1 cellular context compared by ENCODE assay signal in genomic region chr1:30845891-30846290, GRCh38.
TF ChIP-seq lines count a peak whose summit lies in the region.

No MANE protein-coding gene starts in this region.

TF ChIP-seq in H1, 55 proteins besides CTCF, POLR2A, EP300 and RAD21:
- no peak for TF ChIP-seq USF2 (IDR thresholded peaks at IDR 0.05; ENCODE audit: low read length)
- TF ChIP-seq, protein P1, sequence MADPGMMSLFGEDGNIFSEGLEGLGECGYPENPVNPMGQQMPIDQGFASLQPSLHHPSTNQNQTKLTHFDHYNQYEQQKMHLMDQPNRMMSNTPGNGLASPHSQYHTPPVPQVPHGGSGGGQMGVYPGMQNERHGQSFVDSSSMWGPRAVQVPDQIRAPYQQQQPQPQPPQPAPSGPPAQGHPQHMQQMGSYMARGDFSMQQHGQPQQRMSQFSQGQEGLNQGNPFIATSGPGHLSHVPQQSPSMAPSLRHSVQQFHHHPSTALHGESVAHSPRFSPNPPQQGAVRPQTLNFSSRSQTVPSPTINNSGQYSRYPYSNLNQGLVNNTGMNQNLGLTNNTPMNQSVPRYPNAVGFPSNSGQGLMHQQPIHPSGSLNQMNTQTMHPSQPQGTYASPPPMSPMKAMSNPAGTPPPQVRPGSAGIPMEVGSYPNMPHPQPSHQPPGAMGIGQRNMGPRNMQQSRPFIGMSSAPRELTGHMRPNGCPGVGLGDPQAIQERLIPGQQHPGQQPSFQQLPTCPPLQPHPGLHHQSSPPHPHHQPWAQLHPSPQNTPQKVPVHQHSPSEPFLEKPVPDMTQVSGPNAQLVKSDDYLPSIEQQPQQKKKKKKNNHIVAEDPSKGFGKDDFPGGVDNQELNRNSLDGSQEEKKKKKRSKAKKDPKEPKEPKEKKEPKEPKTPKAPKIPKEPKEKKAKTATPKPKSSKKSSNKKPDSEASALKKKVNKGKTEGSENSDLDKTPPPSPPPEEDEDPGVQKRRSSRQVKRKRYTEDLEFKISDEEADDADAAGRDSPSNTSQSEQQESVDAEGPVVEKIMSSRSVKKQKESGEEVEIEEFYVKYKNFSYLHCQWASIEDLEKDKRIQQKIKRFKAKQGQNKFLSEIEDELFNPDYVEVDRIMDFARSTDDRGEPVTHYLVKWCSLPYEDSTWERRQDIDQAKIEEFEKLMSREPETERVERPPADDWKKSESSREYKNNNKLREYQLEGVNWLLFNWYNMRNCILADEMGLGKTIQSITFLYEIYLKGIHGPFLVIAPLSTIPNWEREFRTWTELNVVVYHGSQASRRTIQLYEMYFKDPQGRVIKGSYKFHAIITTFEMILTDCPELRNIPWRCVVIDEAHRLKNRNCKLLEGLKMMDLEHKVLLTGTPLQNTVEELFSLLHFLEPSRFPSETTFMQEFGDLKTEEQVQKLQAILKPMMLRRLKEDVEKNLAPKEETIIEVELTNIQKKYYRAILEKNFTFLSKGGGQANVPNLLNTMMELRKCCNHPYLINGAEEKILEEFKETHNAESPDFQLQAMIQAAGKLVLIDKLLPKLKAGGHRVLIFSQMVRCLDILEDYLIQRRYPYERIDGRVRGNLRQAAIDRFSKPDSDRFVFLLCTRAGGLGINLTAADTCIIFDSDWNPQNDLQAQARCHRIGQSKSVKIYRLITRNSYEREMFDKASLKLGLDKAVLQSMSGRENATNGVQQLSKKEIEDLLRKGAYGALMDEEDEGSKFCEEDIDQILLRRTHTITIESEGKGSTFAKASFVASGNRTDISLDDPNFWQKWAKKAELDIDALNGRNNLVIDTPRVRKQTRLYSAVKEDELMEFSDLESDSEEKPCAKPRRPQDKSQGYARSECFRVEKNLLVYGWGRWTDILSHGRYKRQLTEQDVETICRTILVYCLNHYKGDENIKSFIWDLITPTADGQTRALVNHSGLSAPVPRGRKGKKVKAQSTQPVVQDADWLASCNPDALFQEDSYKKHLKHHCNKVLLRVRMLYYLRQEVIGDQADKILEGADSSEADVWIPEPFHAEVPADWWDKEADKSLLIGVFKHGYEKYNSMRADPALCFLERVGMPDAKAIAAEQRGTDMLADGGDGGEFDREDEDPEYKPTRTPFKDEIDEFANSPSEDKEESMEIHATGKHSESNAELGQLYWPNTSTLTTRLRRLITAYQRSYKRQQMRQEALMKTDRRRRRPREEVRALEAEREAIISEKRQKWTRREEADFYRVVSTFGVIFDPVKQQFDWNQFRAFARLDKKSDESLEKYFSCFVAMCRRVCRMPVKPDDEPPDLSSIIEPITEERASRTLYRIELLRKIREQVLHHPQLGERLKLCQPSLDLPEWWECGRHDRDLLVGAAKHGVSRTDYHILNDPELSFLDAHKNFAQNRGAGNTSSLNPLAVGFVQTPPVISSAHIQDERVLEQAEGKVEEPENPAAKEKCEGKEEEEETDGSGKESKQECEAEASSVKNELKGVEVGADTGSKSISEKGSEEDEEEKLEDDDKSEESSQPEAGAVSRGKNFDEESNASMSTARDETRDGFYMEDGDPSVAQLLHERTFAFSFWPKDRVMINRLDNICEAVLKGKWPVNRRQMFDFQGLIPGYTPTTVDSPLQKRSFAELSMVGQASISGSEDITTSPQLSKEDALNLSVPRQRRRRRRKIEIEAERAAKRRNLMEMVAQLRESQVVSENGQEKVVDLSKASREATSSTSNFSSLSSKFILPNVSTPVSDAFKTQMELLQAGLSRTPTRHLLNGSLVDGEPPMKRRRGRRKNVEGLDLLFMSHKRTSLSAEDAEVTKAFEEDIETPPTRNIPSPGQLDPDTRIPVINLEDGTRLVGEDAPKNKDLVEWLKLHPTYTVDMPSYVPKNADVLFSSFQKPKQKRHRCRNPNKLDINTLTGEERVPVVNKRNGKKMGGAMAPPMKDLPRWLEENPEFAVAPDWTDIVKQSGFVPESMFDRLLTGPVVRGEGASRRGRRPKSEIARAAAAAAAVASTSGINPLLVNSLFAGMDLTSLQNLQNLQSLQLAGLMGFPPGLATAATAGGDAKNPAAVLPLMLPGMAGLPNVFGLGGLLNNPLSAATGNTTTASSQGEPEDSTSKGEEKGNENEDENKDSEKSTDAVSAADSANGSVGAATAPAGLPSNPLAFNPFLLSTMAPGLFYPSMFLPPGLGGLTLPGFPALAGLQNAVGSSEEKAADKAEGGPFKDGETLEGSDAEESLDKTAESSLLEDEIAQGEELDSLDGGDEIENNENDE (IDR thresholded peaks at IDR 0.05; ENCODE audit: insufficient replicate concordance, low read length): no peak
- no peak for TF ChIP-seq SUZ12 (IDR thresholded peaks at IDR 0.05; ENCODE audit: low read length)
- no peak for TF ChIP-seq SIX5 (IDR thresholded peaks at IDR 0.05; ENCODE audit: low read depth, low read length)
- no peak for TF ChIP-seq RNF2 (IDR thresholded peaks at IDR 0.05; ENCODE audit: borderline replicate concordance, low read depth, low read length, missing control alignments, poor library complexity, severe bottlenecking)
- no peak for TF ChIP-seq EZH2 (IDR thresholded peaks at IDR 0.05; ENCODE audit: low read depth, low read length, severe bottlenecking)
- TF ChIP-seq JUN (IDR thresholded peaks at IDR 0.05; ENCODE audit: low read depth, low read length): no peak
- TF ChIP-seq NRF1 (IDR thresholded peaks at IDR 0.05; ENCODE audit: low read depth, low read length): no peak
- TF ChIP-seq CREB1 (IDR thresholded peaks at IDR 0.05): no peak
- TF ChIP-seq SIRT6 (IDR thresholded peaks at IDR 0.05; ENCODE audit: low read length): no peak
- no peak for TF ChIP-seq KDM4A (IDR thresholded peaks at IDR 0.05; ENCODE audit: low read depth, low read length, severe bottlenecking)
- TF ChIP-seq, protein P2, sequence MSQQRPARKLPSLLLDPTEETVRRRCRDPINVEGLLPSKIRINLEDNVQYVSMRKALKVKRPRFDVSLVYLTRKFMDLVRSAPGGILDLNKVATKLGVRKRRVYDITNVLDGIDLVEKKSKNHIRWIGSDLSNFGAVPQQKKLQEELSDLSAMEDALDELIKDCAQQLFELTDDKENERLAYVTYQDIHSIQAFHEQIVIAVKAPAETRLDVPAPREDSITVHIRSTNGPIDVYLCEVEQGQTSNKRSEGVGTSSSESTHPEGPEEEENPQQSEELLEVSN (IDR thresholded peaks at IDR 0.05): no peak
